ENCODE assay signal across 1 cellular context in the genomic region with DNA sequence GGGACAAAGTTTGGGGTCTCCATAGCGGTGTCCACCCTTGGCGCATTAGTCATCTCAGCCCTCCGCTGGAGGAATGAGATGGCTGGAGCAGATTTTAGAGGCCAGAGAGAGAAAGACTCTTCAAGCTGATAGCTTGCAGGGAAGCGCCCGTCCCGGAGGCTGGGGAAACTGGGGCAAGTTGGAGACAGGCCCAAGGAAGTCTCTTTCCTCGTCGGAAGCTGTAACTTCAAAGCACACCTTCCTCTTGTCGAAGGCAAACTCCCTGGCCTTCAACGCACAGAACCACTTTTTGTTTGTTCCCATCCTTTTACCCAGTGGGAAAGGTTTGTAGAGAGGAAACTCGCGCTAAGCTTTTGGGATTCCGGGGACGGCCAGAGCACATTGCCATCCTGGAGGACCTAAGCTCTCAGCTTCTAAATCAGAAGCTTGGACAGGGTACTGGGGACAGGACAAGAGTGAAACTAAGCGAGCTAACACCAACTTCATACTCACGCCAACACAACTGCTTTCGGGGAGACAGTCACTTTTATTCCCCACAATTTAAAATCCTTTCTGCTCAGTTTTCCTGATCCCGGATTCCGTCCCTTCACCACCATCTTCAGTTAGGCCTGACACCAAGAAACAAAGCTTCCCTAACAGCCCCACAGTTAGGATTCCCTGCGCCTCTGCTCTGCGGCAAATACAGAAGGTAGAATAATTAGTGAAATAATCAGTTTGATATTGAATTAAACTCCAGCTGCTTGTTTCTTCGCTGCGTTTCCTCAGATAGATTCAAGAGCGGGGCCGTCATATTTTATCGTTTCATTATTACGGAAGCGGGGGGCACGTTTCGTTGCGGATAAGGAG.
TF ChIP-seq lines count a peak whose summit lies in the region.

No MANE protein-coding gene starts in this region.

TF ChIP-seq in A549, 52 proteins besides CTCF, POLR2A, EP300 and RAD21 (continued from another document):
- TF ChIP-seq, protein P1, sequence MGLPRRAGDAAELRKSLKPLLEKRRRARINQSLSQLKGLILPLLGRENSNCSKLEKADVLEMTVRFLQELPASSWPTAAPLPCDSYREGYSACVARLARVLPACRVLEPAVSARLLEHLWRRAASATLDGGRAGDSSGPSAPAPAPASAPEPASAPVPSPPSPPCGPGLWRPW (IDR thresholded peaks at IDR 0.05), result no peak
- TF ChIP-seq, protein P2, sequence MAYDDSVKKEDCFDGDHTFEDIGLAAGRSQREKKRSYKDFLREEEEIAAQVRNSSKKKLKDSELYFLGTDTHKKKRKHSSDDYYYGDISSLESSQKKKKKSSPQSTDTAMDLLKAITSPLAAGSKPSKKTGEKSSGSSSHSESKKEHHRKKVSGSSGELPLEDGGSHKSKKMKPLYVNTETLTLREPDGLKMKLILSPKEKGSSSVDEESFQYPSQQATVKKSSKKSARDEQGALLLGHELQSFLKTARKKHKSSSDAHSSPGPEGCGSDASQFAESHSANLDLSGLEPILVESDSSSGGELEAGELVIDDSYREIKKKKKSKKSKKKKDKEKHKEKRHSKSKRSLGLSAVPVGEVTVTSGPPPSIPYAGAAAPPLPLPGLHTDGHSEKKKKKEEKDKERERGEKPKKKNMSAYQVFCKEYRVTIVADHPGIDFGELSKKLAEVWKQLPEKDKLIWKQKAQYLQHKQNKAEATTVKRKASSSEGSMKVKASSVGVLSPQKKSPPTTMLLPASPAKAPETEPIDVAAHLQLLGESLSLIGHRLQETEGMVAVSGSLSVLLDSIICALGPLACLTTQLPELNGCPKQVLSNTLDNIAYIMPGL (CRISPR knock-in tag; IDR thresholded peaks at IDR 0.05; ENCODE audit: borderline replicate concordance), result no peak
- no peak for TF ChIP-seq CHD4 (IDR thresholded peaks at IDR 0.05; ENCODE audit: borderline replicate concordance)
